Comparison of ENCODE assay signal across 26 cellular contexts in the genomic region with DNA sequence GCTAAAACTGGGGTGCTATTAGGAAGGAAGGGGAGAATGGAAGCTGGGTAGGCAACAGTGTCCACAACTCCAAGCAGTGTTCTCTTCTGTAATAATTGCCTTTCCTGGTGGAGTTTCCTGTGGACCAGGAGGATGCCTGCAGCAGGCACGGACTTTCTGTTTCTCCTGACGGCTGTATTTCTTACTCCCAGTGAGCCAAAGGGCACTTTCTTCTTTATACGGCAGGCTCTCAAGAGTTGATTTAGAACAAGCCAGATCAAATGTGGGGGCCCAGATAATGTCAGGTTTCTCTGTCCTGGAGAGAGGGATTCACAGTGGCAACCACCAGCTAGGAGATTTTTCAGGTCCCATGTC. TPM values are rescaled to one million over a fixed set of nuclear protein-coding genes. Genes with fewer than 3 reads are reported as not detected.
DNase-seq lines count a peak whose midpoint lies in the region; ATAC-seq and TF ChIP-seq lines count a peak whose summit lies in the region.
"Had no signal": no experiment of that assay in that cellular context is flagged by ENCODE, and none has a peak within 500 bp of the region (broad histone marks: within the 10 kb centered on the region; RNA-seq: fewer than 3 reads in every experiment).

No MANE protein-coding gene starts in this region.

- TF ChIP-seq CTCF in GM13977 (IDR thresholded peaks at IDR 0.05; ENCODE audit: extremely low read depth, insufficient read depth, missing control alignments) (no peak), chondrocyte (IDR thresholded peaks at IDR 0.05) (no peak), nephron (IDR thresholded peaks at IDR 0.05; ENCODE audit: unreplicated experiment in 3 of 3) (no peak), thoracic aorta (IDR thresholded peaks at IDR 0.05) (no peak)

- peak overlapping the region; percentile 76 to 85 for H3K27ac ChIP-seq in thoracic aorta
- H3K27ac ChIP-seq in substantia nigra (ENCODE audit: low read depth, low read length, poor library complexity, severe bottlenecking) = no peak overlapping the region
- H3K27ac ChIP-seq: foreskin keratinocyte had no signal

- peak overlapping the region; percentile 85 for H3K27ac Mint-ChIP-seq in chondrocyte (ENCODE audit: unreplicated experiment)
- H3K27ac Mint-ChIP-seq in nephron = peak overlapping the region; percentile 53 to 85 (median 69)
- H3K27ac Mint-ChIP-seq: activated CD8-positive, alpha-beta T cell treated with anti-CD3 and anti-CD28 coated beads, Interleukin-2, amount 10 ng/mL, durations not matched to agents 7 days and 5 days; activated naive CD8-positive, alpha-beta T cell treated with anti-CD3 and anti-CD28 coated beads, Interleukin-2, amount 50 U/mL, for 24 hours; CD4-positive, alpha-beta T cell; progenitor cell of endocrine pancreas; T-cell had no signal

- ATAC-seq in thoracic aorta (ENCODE audit: insufficient number of reproducible peaks, low FRiP score, low read depth) = no peak
- ATAC-seq in GM18519 (IDR thresholded peaks at IDR 0.05; ENCODE audit: low FRiP score, unreplicated experiment) = no peak
- ATAC-seq: activated CD4-positive, CD25-positive, alpha-beta regulatory T cell treated with anti-CD3 and anti-CD28 coated beads, Interleukin-2, amount 50 U/mL, for 24 hours; activated CD8-positive, alpha-beta T cell treated with anti-CD3 and anti-CD28 coated beads, Interleukin-2, amount 10 ng/mL, durations not matched to agents 7 days and 5 days; activated naive CD8-positive, alpha-beta T cell treated with anti-CD3 and anti-CD28 coated beads, Interleukin-2, amount 50 U/mL, for 24 hours; foreskin keratinocyte; HCT116; mucosa of descending colon; T-cell had no signal

- H3K4me1 Mint-ChIP-seq in chondrocyte (ENCODE audit: low read depth) = peaks cover 81% of the 10 kb centered on the region
- H3K4me1 Mint-ChIP-seq in nephron = peaks cover 43% of the 10 kb centered on the region

- in situ Hi-C loops in GM13977 (cut with MboI; ENCODE audit: low pct_unique_long_range_greater_than_20kb, low sequenced_read_pairs, unreplicated experiment) = no loop called here

- DNase-seq in GM13977 (ENCODE audit: low spot score) = peak; percentile 7
- DNase-seq in chondrocyte (ENCODE audit: low spot score) = no peak
- no peak for DNase-seq in thoracic aorta (ENCODE audit: low spot score)
- no peak for DNase-seq in MV-4-11 (lab: John Stamatoyannopoulos, UW)
- DNase-seq in substantia nigra (lab: John Stamatoyannopoulos, UW) = no peak
- no peak for DNase-seq in T-helper 2 cell
- DNase-seq: activated CD8-positive, alpha-beta T cell treated with anti-CD3 and anti-CD28 coated beads, Interleukin-2, amount 10 ng/mL, durations not matched to agents 7 days and 5 days; activated gamma-delta T cell treated with Interleukin-2 at 50 U/mL for 16 hours; activated naive CD8-positive, alpha-beta T cell treated with anti-CD3 and anti-CD28 coated beads, Interleukin-2, amount 50 U/mL, for 24 hours; activated T-cell treated with anti-CD3 and anti-CD28 coated beads, Interleukin-2, amount 50 U/mL, for 1 hour; CD4-positive, alpha-beta T cell; cerebellar nuclear complex; effector CD4-positive, alpha-beta T cell; foreskin keratinocyte; mucosa of descending colon; NCI-H2081 treated with DMSO at 0.1 percent for 48 hours; NCI-H82; SHP77 treated with DMSO at 0.1 percent for 48 hours; T-cell had no signal

- H3K4me1 ChIP-seq in thoracic aorta (ENCODE audit: control insufficient read depth in 1 of 2, low read depth in 2 of 2) = peaks cover 37 to 58% of the 10 kb centered on the region in 2 donors

- H3K9me3 Mint-ChIP-seq in chondrocyte (ENCODE audit: low read depth) (no peaks in the 10 kb centered on the region), nephron (no peaks in the 10 kb centered on the region)
- H3K9me3 Mint-ChIP-seq: activated naive CD8-positive, alpha-beta T cell treated with anti-CD3 and anti-CD28 coated beads, Interleukin-2, amount 50 U/mL, for 24 hours; CD4-positive, alpha-beta T cell; neural crest cell; T-cell had no signal

- no peaks in the 10 kb centered on the region for H3K27me3 Mint-ChIP-seq in chondrocyte (ENCODE audit: low read depth)
- H3K27me3 Mint-ChIP-seq in nephron (ENCODE audit: low read depth) = no peaks in the 10 kb centered on the region
- H3K27me3 Mint-ChIP-seq: CD4-positive, alpha-beta T cell; T-cell had no signal

- H3K4me3 Mint-ChIP-seq in chondrocyte (ENCODE audit: unreplicated experiment) (no peak overlapping the region), nephron (no peak overlapping the region)
- H3K4me3 Mint-ChIP-seq: activated CD8-positive, alpha-beta T cell treated with anti-CD3 and anti-CD28 coated beads, Interleukin-2, amount 10 ng/mL, durations not matched to agents 7 days and 5 days; activated naive CD8-positive, alpha-beta T cell treated with anti-CD3 and anti-CD28 coated beads, Interleukin-2, amount 50 U/mL, for 24 hours; CD4-positive, alpha-beta T cell; T-cell had no signal

- H3K36me3 Mint-ChIP-seq in chondrocyte (ENCODE audit: low read depth) = no peaks in the 10 kb centered on the region
- H3K36me3 Mint-ChIP-seq in nephron (ENCODE audit: low read depth) = no peaks in the 10 kb centered on the region
- H3K36me3 Mint-ChIP-seq: T-cell had no signal

- no peak overlapping the region for H3K4me3 ChIP-seq in thoracic aorta
- H3K4me3 ChIP-seq: mucosa of descending colon had no signal

- H3K36me3 ChIP-seq in thoracic aorta = no peaks in the 10 kb centered on the region

- H3K9me3 ChIP-seq in thoracic aorta = no peaks in the 10 kb centered on the region
- H3K9me3 ChIP-seq: mucosa of descending colon had no signal

- H3K27me3 ChIP-seq in thoracic aorta (replicated peaks; ENCODE audit: insufficient read depth) = no peaks in the 10 kb centered on the region
- H3K27me3 ChIP-seq: foreskin keratinocyte had no signal

RNA-seq across cellular contexts. Expression of a gene that starts 13.0 kb away (rescaled TPM):
- total RNA-seq in chondrocyte (2.6 to 5.3 TPM (median 2.7 TPM) in 3 replicates), thoracic aorta (not detected)
- total RNA-seq: activated CD8-positive, alpha-beta T cell treated with anti-CD3 and anti-CD28 coated beads, Interleukin-2, amount 10 ng/mL, durations not matched to agents 7 days and 5 days; lower leg skin; neural crest cell had no signal

RNA-seq across cellular contexts. Expression of a gene that starts 17.5 kb away (rescaled TPM):
- total RNA-seq in chondrocyte (77.3 to 88.1 TPM (median 79.5 TPM) in 3 replicates), thoracic aorta (100 to 1,000 TPM in 1 of 2 donors, 10 to 100 TPM in 1; 67.9 to 107 TPM)
